1 cellular context compared by ENCODE assay signal in genomic region chr19:993361-993830, GRCh38.
TF ChIP-seq lines count a peak whose summit lies in the region.

No MANE protein-coding gene starts in this region.

TF ChIP-seq in HepG2, 621 proteins besides CTCF, POLR2A, EP300 and RAD21 (continued from another document and continues in another):
- TF ChIP-seq, protein P1, sequence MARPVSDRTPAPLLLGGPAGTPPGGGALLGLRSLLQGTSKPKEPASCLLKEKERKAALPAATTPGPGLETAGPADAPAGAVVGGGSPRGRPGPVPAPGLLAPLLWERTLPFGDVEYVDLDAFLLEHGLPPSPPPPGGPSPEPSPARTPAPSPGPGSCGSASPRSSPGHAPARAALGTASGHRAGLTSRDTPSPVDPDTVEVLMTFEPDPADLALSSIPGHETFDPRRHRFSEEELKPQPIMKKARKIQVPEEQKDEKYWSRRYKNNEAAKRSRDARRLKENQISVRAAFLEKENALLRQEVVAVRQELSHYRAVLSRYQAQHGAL (CRISPR knock-in tag; IDR thresholded peaks at IDR 0.05; ENCODE audit: not compliant biosample characterization) = no peak
- TF ChIP-seq BCLAF1 (IDR thresholded peaks at IDR 0.05) (no peak), ZIK1 (CRISPR knock-in tag; IDR thresholded peaks at IDR 0.05; ENCODE audit: borderline replicate concordance, low read depth) (no peak), MTA1 (CRISPR knock-in tag; IDR thresholded peaks at IDR 0.05; ENCODE audit: borderline replicate concordance) (peak; percentile 95), ZNF263 (CRISPR knock-in tag; IDR thresholded peaks at IDR 0.05) (peak; percentile 98), GTF2F1 (IDR thresholded peaks at IDR 0.05; ENCODE audit: low read length) (no peak), NCOR1 (IDR thresholded peaks at IDR 0.05; ENCODE audit: borderline replicate concordance, low read length) (no peak), THAP9 (CRISPR knock-in tag; IDR thresholded peaks at IDR 0.05; ENCODE audit: borderline replicate concordance) (no peak; the same call in 1 of the 2 replicates), NR2C2 (CRISPR knock-in tag; IDR thresholded peaks at IDR 0.05; ENCODE audit: borderline replicate concordance) (peak; percentile 66), ZNF143 (CRISPR knock-in tag; IDR thresholded peaks at IDR 0.05) (no peak), CEBPG (CRISPR knock-in tag; IDR thresholded peaks at IDR 0.05) (peak; percentile 44), THAP11 (CRISPR knock-in tag; IDR thresholded peaks at IDR 0.05) (0 out of 2 replicates have a peak, but pooled peaks have one; percentile 15), RXRB (CRISPR knock-in tag; IDR thresholded peaks at IDR 0.05; ENCODE audit: borderline replicate concordance) (peak; percentile 84), EHMT2 (IDR thresholded peaks at IDR 0.05; ENCODE audit: borderline replicate concordance, low read depth, low read length) (no peak), KDM1A (CRISPR knock-in tag; IDR thresholded peaks at IDR 0.05) (no peak), HNF4A (CRISPR knock-in tag; IDR thresholded peaks at IDR 0.05) (peak; percentile 94), NFKBIZ (CRISPR knock-in tag; IDR thresholded peaks at IDR 0.05) (no peak), PLRG1 (conservative IDR thresholded peaks at IDR 0.05) (no peak), MXI1 (IDR thresholded peaks at IDR 0.05; ENCODE audit: borderline replicate concordance, low read depth, low read length) (peak; percentile 53; the same call in 1 of the 3 replicates), RNF2 (conservative IDR thresholded peaks at IDR 0.05; ENCODE audit: low read depth) (no peak; the same call in 1 of the 2 replicates), FOXA1 (IDR thresholded peaks at IDR 0.05) (no peak), FOXA1 (CRISPR knock-in tag; IDR thresholded peaks at IDR 0.05) (no peak), TBX2 (CRISPR knock-in tag; IDR thresholded peaks at IDR 0.05; ENCODE audit: borderline replicate concordance) (no peak), HMG20A (CRISPR knock-in tag; IDR thresholded peaks at IDR 0.05; ENCODE audit: borderline replicate concordance) (no peak), HDAC1 (CRISPR knock-in tag; IDR thresholded peaks at IDR 0.05) (peak; percentile 82), ESRRA (CRISPR knock-in tag; IDR thresholded peaks at IDR 0.05; ENCODE audit: low read depth) (no peak; the same call in 1 of the 2 replicates), ZNF572 (CRISPR knock-in tag; IDR thresholded peaks at IDR 0.05) (no peak), GABPA (IDR thresholded peaks at IDR 0.05; ENCODE audit: low read depth, low read length) (no peak), GABPA (CRISPR knock-in tag; IDR thresholded peaks at IDR 0.05; ENCODE audit: low read depth) (no peak), MYNN (CRISPR knock-in tag; IDR thresholded peaks at IDR 0.05; ENCODE audit: low read depth) (no peak), ZC3H13 (CRISPR knock-in tag; IDR thresholded peaks at IDR 0.05) (no peak), SRSF4 (IDR thresholded peaks at IDR 0.05; ENCODE audit: low read depth, low read length, poor library complexity, severe bottlenecking) (no peak), PAWR (CRISPR knock-in tag; IDR thresholded peaks at IDR 0.05; ENCODE audit: borderline replicate concordance) (no peak), ZNF563 (CRISPR knock-in tag; IDR thresholded peaks at IDR 0.05) (peak; percentile 53; the same call in 1 of the 2 replicates), EED (CRISPR knock-in tag; IDR thresholded peaks at IDR 0.05) (no peak), ZNF674 (CRISPR knock-in tag; IDR thresholded peaks at IDR 0.05; ENCODE audit: low read depth) (no peak), ZNF780A (CRISPR knock-in tag; IDR thresholded peaks at IDR 0.05) (no peak), LCORL (IDR thresholded peaks at IDR 0.05) (no peak), LCORL (CRISPR knock-in tag; IDR thresholded peaks at IDR 0.05) (peak; percentile 94), NFATC3 (CRISPR knock-in tag; IDR thresholded peaks at IDR 0.05) (no peak), SMARCE1 (IDR thresholded peaks at IDR 0.05; ENCODE audit: borderline replicate concordance) (no peak), ZNF451 (CRISPR knock-in tag; IDR thresholded peaks at IDR 0.05) (no peak), MTF2 (CRISPR knock-in tag; IDR thresholded peaks at IDR 0.05; ENCODE audit: borderline replicate concordance) (no peak), TSC22D2 (CRISPR knock-in tag; IDR thresholded peaks at IDR 0.05; ENCODE audit: borderline replicate concordance) (0 out of 2 replicates have a peak, but pooled peaks have one; percentile 23), THAP7 (CRISPR knock-in tag; IDR thresholded peaks at IDR 0.05) (no peak), ZNF136 (CRISPR knock-in tag; IDR thresholded peaks at IDR 0.05; ENCODE audit: low read depth) (no peak), ZC3H4 (CRISPR knock-in tag; IDR thresholded peaks at IDR 0.05; ENCODE audit: borderline replicate concordance) (no peak)
- TF ChIP-seq, protein P2, sequence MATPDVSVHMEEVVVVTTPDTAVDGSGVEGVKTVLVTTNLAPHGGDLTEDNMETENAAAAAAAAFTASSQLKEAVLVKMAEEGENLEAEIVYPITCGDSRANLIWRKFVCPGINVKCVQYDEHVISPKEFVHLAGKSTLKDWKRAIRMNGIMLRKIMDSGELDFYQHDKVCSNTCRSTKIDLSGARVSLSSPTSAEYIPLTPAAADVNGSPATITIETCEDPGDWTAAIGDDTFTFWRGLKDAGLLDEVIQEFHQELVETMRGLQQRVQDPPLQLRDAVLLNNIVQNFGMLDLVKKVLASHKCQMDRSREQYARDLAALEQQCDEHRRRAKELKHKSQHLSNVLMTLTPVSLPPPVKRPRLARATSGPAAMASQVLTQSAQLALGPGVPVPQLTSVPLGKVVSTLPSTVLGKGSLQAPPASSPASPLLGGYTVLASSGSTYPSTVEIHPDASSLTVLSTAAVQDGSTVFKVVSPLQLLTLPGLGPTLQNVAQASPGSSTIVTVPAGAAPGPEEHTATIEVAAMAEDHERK (CRISPR knock-in tag; IDR thresholded peaks at IDR 0.05; ENCODE audit: low read depth) = no peak
- TF ChIP-seq, protein P3, sequence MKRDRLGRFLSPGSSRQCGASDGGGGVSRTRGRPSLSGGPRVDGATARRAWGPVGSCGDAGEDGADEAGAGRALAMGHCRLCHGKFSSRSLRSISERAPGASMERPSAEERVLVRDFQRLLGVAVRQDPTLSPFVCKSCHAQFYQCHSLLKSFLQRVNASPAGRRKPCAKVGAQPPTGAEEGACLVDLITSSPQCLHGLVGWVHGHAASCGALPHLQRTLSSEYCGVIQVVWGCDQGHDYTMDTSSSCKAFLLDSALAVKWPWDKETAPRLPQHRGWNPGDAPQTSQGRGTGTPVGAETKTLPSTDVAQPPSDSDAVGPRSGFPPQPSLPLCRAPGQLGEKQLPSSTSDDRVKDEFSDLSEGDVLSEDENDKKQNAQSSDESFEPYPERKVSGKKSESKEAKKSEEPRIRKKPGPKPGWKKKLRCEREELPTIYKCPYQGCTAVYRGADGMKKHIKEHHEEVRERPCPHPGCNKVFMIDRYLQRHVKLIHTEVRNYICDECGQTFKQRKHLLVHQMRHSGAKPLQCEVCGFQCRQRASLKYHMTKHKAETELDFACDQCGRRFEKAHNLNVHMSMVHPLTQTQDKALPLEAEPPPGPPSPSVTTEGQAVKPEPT (CRISPR knock-in tag; IDR thresholded peaks at IDR 0.05; ENCODE audit: low read depth) = no peak
- TF ChIP-seq, protein P4, sequence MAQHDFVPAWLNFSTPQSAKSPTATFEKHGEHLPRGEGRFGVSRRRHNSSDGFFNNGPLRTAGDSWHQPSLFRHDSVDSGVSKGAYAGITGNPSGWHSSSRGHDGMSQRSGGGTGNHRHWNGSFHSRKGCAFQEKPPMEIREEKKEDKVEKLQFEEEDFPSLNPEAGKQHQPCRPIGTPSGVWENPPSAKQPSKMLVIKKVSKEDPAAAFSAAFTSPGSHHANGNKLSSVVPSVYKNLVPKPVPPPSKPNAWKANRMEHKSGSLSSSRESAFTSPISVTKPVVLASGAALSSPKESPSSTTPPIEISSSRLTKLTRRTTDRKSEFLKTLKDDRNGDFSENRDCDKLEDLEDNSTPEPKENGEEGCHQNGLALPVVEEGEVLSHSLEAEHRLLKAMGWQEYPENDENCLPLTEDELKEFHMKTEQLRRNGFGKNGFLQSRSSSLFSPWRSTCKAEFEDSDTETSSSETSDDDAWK (CRISPR knock-in tag; IDR thresholded peaks at IDR 0.05) = no peak
- TF ChIP-seq, protein P5, sequence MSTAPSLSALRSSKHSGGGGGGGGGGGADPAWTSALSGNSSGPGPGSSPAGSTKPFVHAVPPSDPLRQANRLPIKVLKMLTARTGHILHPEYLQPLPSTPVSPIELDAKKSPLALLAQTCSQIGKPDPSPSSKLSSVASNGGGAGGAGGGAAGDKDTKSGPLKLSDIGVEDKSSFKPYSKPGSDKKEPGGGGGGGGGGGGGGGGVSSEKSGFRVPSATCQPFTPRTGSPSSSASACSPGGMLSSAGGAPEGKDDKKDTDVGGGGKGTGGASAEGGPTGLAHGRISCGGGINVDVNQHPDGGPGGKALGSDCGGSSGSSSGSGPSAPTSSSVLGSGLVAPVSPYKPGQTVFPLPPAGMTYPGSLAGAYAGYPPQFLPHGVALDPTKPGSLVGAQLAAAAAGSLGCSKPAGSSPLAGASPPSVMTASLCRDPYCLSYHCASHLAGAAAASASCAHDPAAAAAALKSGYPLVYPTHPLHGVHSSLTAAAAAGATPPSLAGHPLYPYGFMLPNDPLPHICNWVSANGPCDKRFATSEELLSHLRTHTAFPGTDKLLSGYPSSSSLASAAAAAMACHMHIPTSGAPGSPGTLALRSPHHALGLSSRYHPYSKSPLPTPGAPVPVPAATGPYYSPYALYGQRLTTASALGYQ (CRISPR knock-in tag; IDR thresholded peaks at IDR 0.05) = no peak
- TF ChIP-seq, protein P6, sequence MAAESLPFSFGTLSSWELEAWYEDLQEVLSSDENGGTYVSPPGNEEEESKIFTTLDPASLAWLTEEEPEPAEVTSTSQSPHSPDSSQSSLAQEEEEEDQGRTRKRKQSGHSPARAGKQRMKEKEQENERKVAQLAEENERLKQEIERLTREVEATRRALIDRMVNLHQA (CRISPR knock-in tag; IDR thresholded peaks at IDR 0.05) = no peak
- TF ChIP-seq, protein P7, sequence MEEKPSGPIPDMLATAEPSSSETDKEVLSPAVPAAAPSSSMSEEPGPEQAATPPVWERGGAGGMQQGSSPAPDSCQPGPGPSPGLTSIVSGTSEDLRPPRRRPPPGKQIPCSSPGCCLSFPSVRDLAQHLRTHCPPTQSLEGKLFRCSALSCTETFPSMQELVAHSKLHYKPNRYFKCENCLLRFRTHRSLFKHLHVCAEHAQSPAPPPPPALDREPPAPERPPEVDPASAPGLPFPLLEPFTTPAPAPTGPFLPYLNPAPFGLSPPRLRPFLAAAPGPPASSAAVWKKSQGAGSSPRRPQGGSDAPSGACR (CRISPR knock-in tag; IDR thresholded peaks at IDR 0.05) = no peak
- TF ChIP-seq, protein P8, sequence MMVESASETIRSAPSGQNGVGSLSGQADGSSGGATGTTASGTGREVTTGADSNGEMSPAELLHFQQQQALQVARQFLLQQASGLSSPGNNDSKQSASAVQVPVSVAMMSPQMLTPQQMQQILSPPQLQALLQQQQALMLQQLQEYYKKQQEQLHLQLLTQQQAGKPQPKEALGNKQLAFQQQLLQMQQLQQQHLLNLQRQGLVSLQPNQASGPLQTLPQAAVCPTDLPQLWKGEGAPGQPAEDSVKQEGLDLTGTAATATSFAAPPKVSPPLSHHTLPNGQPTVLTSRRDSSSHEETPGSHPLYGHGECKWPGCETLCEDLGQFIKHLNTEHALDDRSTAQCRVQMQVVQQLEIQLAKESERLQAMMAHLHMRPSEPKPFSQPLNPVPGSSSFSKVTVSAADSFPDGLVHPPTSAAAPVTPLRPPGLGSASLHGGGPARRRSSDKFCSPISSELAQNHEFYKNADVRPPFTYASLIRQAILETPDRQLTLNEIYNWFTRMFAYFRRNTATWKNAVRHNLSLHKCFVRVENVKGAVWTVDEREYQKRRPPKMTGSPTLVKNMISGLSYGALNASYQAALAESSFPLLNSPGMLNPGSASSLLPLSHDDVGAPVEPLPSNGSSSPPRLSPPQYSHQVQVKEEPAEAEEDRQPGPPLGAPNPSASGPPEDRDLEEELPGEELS (CRISPR knock-in tag; IDR thresholded peaks at IDR 0.05) = peak; percentile 53; the same call in 1 of the 2 replicates
